12 cellular contexts compared by ENCODE assay signal in genomic region chr2:43345872-43346271, GRCh38.
A peak's percentile ranks its signal among the peaks of the same experiment; 100 is the strongest.
DNase-seq lines count a peak whose midpoint lies in the region; ATAC-seq and TF ChIP-seq lines count a peak whose summit lies in the region.
"Had no signal": no experiment of that assay in that cellular context is flagged by ENCODE, and none has a peak within 500 bp of the region (broad histone marks: within the 10 kb centered on the region; RNA-seq: fewer than 3 reads in every experiment).

No MANE protein-coding gene starts in this region.

- DNase-seq in right atrium auricular region (ENCODE audit: low spot score): no peak
- no peak for DNase-seq in left ventricle myocardium superior
- no peak for DNase-seq in left lobe of liver (ENCODE audit: low spot score)
- no peak for DNase-seq in prostate gland (ENCODE audit: low spot score)
- DNase-seq in mucosa of descending colon: no peak
- no peak for DNase-seq in germinal center (ENCODE audit: low spot score)
- DNase-seq in inferior parietal cortex (ENCODE audit: extremely low spot score): no peak
- DNase-seq in iPS-NIHi7 (ENCODE audit: extremely low spot score): no peak
- DNase-seq: activated B cell treated with CpG ODN at 0.5 μM for 24 hours; cortex of kidney; NCI-H2171; NK-92 treated with Interleukin-12 subunit alpha and Interleukin-12 subunit beta, amount 100 ng/mL, for 24 hours had no signal

- no peaks in the 10 kb centered on the region for H3K36me3 ChIP-seq in right atrium auricular region
- no peaks in the 10 kb centered on the region for H3K36me3 ChIP-seq in prostate gland
- no peaks in the 10 kb centered on the region for H3K36me3 ChIP-seq in mucosa of descending colon (ENCODE audit: low read depth)

- no peak for ATAC-seq in left ventricle myocardium superior
- peak; percentile 57 for ATAC-seq in left lobe of liver
- ATAC-seq in mucosa of descending colon: no peak

- TF ChIP-seq POLR2A in prostate gland (IDR thresholded peaks at IDR 0.05): no peak

- no peak overlapping the region for H3K4me3 ChIP-seq in right atrium auricular region
- no peak overlapping the region for H3K4me3 ChIP-seq in prostate gland
- H3K4me3 ChIP-seq in mucosa of descending colon: no peak overlapping the region

- H3K4me1 ChIP-seq in right atrium auricular region (peaks cover 0 to 75% of the 10 kb centered on the region in 2 donors), prostate gland (replicated peaks) (peaks cover 7% of the 10 kb centered on the region), mucosa of descending colon (ENCODE audit: low read depth) (peaks cover 38% of the 10 kb centered on the region)

- H3K27me3 ChIP-seq in right atrium auricular region (no peaks in the 10 kb centered on the region), prostate gland (replicated peaks; ENCODE audit: insufficient read depth) (no peaks in the 10 kb centered on the region)

- no peaks in the 10 kb centered on the region for H3K9me3 ChIP-seq in right atrium auricular region
- no peaks in the 10 kb centered on the region for H3K9me3 ChIP-seq in prostate gland
- H3K9me3 ChIP-seq in mucosa of descending colon: no peaks in the 10 kb centered on the region

- 65% methylated on average over 5 of the region's 5 CpGs for WGBS in prostate gland

- peak overlapping the region; percentile 77 to 90 for H3K27ac ChIP-seq in right atrium auricular region
- H3K27ac ChIP-seq in prostate gland: peak overlapping the region; percentile 51 to 53

- TF ChIP-seq CTCF in right atrium auricular region (IDR thresholded peaks at IDR 0.05): no peak
- no peak for TF ChIP-seq CTCF in prostate gland (IDR thresholded peaks at IDR 0.05)
- no peak for TF ChIP-seq CTCF in mucosa of descending colon (IDR thresholded peaks at IDR 0.05)

- intact Hi-C loops in left ventricle myocardium superior (cut with micrococcal nuclease): no loop called here
- intact Hi-C loops in prostate gland (cut with DNase I): loop anchor here (5.0 kb wide), 2 partner anchors 66 to 94 kb away; no protein-coding TSS in a partner anchor
- intact Hi-C loops in mucosa of descending colon (cut with DNase I, micrococcal nuclease): no loop called here
